Comparison of ENCODE assay signal across 15 cellular contexts in the genomic region with DNA sequence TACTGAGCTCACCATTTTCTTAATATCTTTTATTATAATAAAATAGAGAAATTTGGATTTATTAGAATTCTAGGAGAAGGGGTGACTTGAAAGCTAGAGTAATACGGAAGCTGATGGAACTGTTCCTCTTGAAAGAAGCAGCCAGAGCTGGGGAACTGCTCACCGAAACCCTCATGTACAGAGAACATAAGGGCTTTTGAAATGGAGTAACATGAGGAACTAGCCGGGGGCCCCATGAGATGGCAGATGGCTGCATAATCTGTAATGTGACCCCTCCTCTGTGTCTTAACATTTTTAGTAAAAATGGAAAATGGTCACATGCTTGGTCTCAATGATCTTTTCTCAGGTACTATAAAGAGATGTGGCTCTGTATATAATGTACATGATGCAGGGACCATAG.
"Had no signal": no experiment of that assay in that cellular context is flagged by ENCODE, and none has a peak within 500 bp of the region (broad histone marks: within the 10 kb centered on the region; RNA-seq: fewer than 3 reads in every experiment).

No MANE protein-coding gene starts in this region.

- DNase-seq: activated B cell treated with CpG ODN at 0.5 μM for 24 hours; activated CD4-positive, alpha-beta T cell treated with anti-CD3 and anti-CD28 coated beads for 4 hours; activated CD8-positive, alpha-beta T cell treated with anti-CD3 and anti-CD28 coated beads for 36 hours; activated naive CD4-positive, alpha-beta T cell treated with Interleukin-2 at 50 U/mL for 16 hours; activated naive CD8-positive, alpha-beta T cell treated with anti-CD3 and anti-CD28 coated beads, Interleukin-2, amount 10 ng/mL, durations not matched to agents 7 days and 5 days; activated T-cell treated with anti-CD3 and anti-CD28 coated beads, Interleukin-2, amount 50 U/mL, for 1 hour; effector CD8-positive, alpha-beta T cell; mesenchymal stem cell; naive thymus-derived CD8-positive, alpha-beta T cell; ovary; stimulated activated CD4-positive, alpha-beta T cell treated with anti-CD3 and anti-CD28 coated beads, Interleukin-4, amount 100 ng/mL, for 4 hours; upper lobe of left lung had no signal

- ATAC-seq: activated CD8-positive, alpha-beta T cell treated with anti-CD3 and anti-CD28 coated beads for 36 hours; gastroesophageal sphincter; naive thymus-derived CD8-positive, alpha-beta T cell; sciatic nerve; stimulated activated memory B cell treated with anti-CD40 and anti-IgM and Interleukin-4, amounts not matched to agents 10 μg/mL and 1 μg/mL and 100 μg/mL, for 72 hours had no signal
